Comparison of ENCODE assay signal across 13 cellular contexts in genomic region chr6:98976674-98977365, GRCh38.
"Had no signal": no experiment of that assay in that cellular context is flagged by ENCODE, and none has a peak within 500 bp of the region (broad histone marks: within the 10 kb centered on the region; RNA-seq: fewer than 3 reads in every experiment).

No MANE protein-coding gene starts in this region.

- H3K36me3 Mint-ChIP-seq: activated CD4-positive, alpha-beta memory T cell treated with anti-CD3 and anti-CD28 coated beads for 36 hours; activated CD8-positive, alpha-beta memory T cell treated with anti-CD3 and anti-CD28 coated beads, Interleukin-2, amount 10 ng/mL, durations not matched to agents 7 days and 5 days; activated naive CD4-positive, alpha-beta T cell treated with anti-CD3 and anti-CD28 coated beads, Interleukin-2, amount 10 ng/mL, durations not matched to agents 7 days and 5 days had no signal

- H3K4me3 Mint-ChIP-seq: activated CD4-positive, alpha-beta memory T cell treated with anti-CD3 and anti-CD28 coated beads for 36 hours; activated CD8-positive, alpha-beta memory T cell treated with anti-CD3 and anti-CD28 coated beads, Interleukin-2, amount 10 ng/mL, durations not matched to agents 7 days and 5 days; activated naive CD4-positive, alpha-beta T cell treated with anti-CD3 and anti-CD28 coated beads, Interleukin-2, amount 10 ng/mL, durations not matched to agents 7 days and 5 days; dendritic cell treated with granulocyte-macrophage colony-stimulating factor and Interleukin-4, amounts not matched to agents 40 ng/mL and 50 ng/mL, for 4 days; effector memory CD8-positive, alpha-beta T cell had no signal

- H3K4me1 ChIP-seq: breast epithelium had no signal

- H3K27me3 ChIP-seq: ascending aorta, breast epithelium had no signal

- FAIRE-seq: small intestine had no signal

- H3K27me3 Mint-ChIP-seq: activated naive CD4-positive, alpha-beta T cell treated with anti-CD3 and anti-CD28 coated beads, Interleukin-2, amount 10 ng/mL, durations not matched to agents 7 days and 5 days; dendritic cell treated with granulocyte-macrophage colony-stimulating factor and Interleukin-4, amounts not matched to agents 40 ng/mL and 50 ng/mL, for 4 days; effector memory CD8-positive, alpha-beta T cell had no signal

- H3K27ac ChIP-seq: ascending aorta, breast epithelium had no signal

- H3K4me3 ChIP-seq: ascending aorta, breast epithelium had no signal

- DNase-seq: activated CD4-positive, alpha-beta memory T cell treated with anti-CD3 and anti-CD28 coated beads for 36 hours; activated CD4-positive, alpha-beta T cell treated with anti-CD3 and anti-CD28 coated beads for 1 hour; activated CD8-positive, alpha-beta memory T cell treated with anti-CD3 and anti-CD28 coated beads, Interleukin-2, amount 10 ng/mL, durations not matched to agents 7 days and 5 days; activated naive CD4-positive, alpha-beta T cell treated with anti-CD3 and anti-CD28 coated beads, Interleukin-2, amount 10 ng/mL, durations not matched to agents 7 days and 5 days; activated T-cell treated with anti-CD3 and anti-CD28 coated beads, Interleukin-2, amount 50 U/mL, for 1 hour; effector memory CD8-positive, alpha-beta T cell; foreskin melanocyte; left colon; small intestine had no signal

- H3K9me3 Mint-ChIP-seq: activated CD4-positive, alpha-beta memory T cell treated with anti-CD3 and anti-CD28 coated beads for 36 hours; activated naive CD4-positive, alpha-beta T cell treated with anti-CD3 and anti-CD28 coated beads, Interleukin-2, amount 10 ng/mL, durations not matched to agents 7 days and 5 days; activated T-helper 2 cell treated with anti-CD3 and anti-CD28 coated beads, Interferon-gamma antibody, Interleukin-2, Interleukin-4, amounts not matched to agents 10 μg/mL and 5 μg/mL and 100 μg/mL, durations not matched to agents 14 hours and 24 hours and 36 hours; dendritic cell treated with granulocyte-macrophage colony-stimulating factor and Interleukin-4, amounts not matched to agents 40 ng/mL and 50 ng/mL, for 4 days; effector memory CD8-positive, alpha-beta T cell had no signal

- ATAC-seq: activated CD8-positive, alpha-beta memory T cell treated with anti-CD3 and anti-CD28 coated beads, Interleukin-2, amount 10 ng/mL, durations not matched to agents 7 days and 5 days; effector memory CD8-positive, alpha-beta T cell; left colon had no signal

- H3K36me3 ChIP-seq: ascending aorta, breast epithelium had no signal

- H3K4me1 Mint-ChIP-seq: activated CD8-positive, alpha-beta memory T cell treated with anti-CD3 and anti-CD28 coated beads, Interleukin-2, amount 10 ng/mL, durations not matched to agents 7 days and 5 days; activated naive CD4-positive, alpha-beta T cell treated with anti-CD3 and anti-CD28 coated beads, Interleukin-2, amount 10 ng/mL, durations not matched to agents 7 days and 5 days had no signal

- H3K27ac Mint-ChIP-seq: activated CD4-positive, alpha-beta memory T cell treated with anti-CD3 and anti-CD28 coated beads for 36 hours; activated CD8-positive, alpha-beta memory T cell treated with anti-CD3 and anti-CD28 coated beads, Interleukin-2, amount 10 ng/mL, durations not matched to agents 7 days and 5 days; activated naive CD4-positive, alpha-beta T cell treated with anti-CD3 and anti-CD28 coated beads, Interleukin-2, amount 10 ng/mL, durations not matched to agents 7 days and 5 days; activated T-helper 2 cell treated with anti-CD3 and anti-CD28 coated beads, Interferon-gamma antibody, Interleukin-2, Interleukin-4, amounts not matched to agents 10 μg/mL and 5 μg/mL and 100 μg/mL, durations not matched to agents 14 hours and 24 hours and 36 hours; dendritic cell treated with granulocyte-macrophage colony-stimulating factor and Interleukin-4, amounts not matched to agents 40 ng/mL and 50 ng/mL, for 4 days; effector memory CD8-positive, alpha-beta T cell had no signal

- H3K9me3 ChIP-seq: ascending aorta, breast epithelium had no signal
